ENCODE assay signal across 12 cellular contexts in the genomic region with DNA sequence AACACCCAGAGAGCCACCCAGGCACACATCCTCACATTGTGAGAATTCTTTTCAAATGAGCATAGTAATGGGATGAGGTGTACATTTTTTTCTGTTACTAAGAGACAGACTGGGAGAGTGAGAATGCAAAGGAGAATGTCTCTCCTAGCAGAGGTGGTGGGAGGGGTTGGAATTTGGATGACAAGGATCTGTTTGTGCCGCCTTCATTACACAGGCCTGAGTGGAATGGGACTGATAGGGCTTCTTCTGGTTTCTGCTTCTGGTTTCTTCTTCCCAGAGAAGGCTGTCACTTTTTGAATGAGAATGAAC. TPM values are rescaled to one million over a fixed set of nuclear protein-coding genes. Genes with fewer than 3 reads are reported as not detected.
DNase-seq lines count a peak whose midpoint lies in the region; ATAC-seq and TF ChIP-seq lines count a peak whose summit lies in the region.
"Had no signal": no experiment of that assay in that cellular context is flagged by ENCODE, and none has a peak within 500 bp of the region (broad histone marks: within the 10 kb centered on the region; RNA-seq: fewer than 3 reads in every experiment).

No MANE protein-coding gene starts in this region.

- H3K36me3 Mint-ChIP-seq in nephron (ENCODE audit: low read depth), result no peaks in the 10 kb centered on the region
- H3K36me3 Mint-ChIP-seq: activated naive CD8-positive, alpha-beta T cell treated with anti-CD3 and anti-CD28 coated beads for 36 hours had no signal

- dilution Hi-C loops in IMR-90 (cut with HindIII; ENCODE audit: low sequenced_read_pairs, unreplicated experiment), result no loop called here

- H3K4me1 Mint-ChIP-seq in nephron, result peaks cover 81% of the 10 kb centered on the region

- peak overlapping the region; percentile 99 for H3K4ac ChIP-seq in IMR-90 (ENCODE audit: low read depth, low read length)

- H4K5ac ChIP-seq in IMR-90 (ENCODE audit: low read depth, low read length), result peak overlapping the region; percentile 51; the same call in 1 of the 2 replicates

- H2BK120ac ChIP-seq in IMR-90 (ENCODE audit: low read depth, low read length), result peak overlapping the region; percentile 98

- peak overlapping the region; percentile 79; the same call in 1 of the 2 replicates for H3K18ac ChIP-seq in IMR-90 (ENCODE audit: low read depth, low read length)

- H4K20me1 ChIP-seq in IMR-90 (ENCODE audit: insufficient read depth, low read length), result no peaks in the 10 kb centered on the region

- peak; percentile 56 for ATAC-seq in IMR-90 (ENCODE audit: low read depth)
- no peak for ATAC-seq in GM18907 (IDR thresholded peaks at IDR 0.05; ENCODE audit: unreplicated experiment)

- H3K27ac ChIP-seq in AG04450 (ENCODE audit: low read depth, low read length), result peak overlapping the region; percentile 100
- H3K27ac ChIP-seq in IMR-90 (ENCODE audit: insufficient read depth, low read length), result peak overlapping the region; percentile 47
- peak overlapping the region in 36 of 59 donors; percentile 8 to 97 (median 94) for H3K27ac ChIP-seq in dorsolateral prefrontal cortex
- H3K27ac ChIP-seq: neutrophil had no signal

- peak overlapping the region; percentile 82 for H3K14ac ChIP-seq in IMR-90 (replicated peaks; ENCODE audit: low read depth, low read length)

- H3K56ac ChIP-seq in IMR-90 (ENCODE audit: extremely low read depth, insufficient read depth, low read length), result peak overlapping the region; percentile 93

- TF ChIP-seq CTCF in AG04450 (IDR thresholded peaks at IDR 0.05; ENCODE audit: low read depth, low read length) (no peak), IMR-90 (conservative IDR thresholded peaks at IDR 0.05; ENCODE audit: low read depth, low read length) (no peak), dorsolateral prefrontal cortex (IDR thresholded peaks at IDR 0.05 in 54 of 56, conservative IDR thresholded peaks at IDR 0.05 in 2 of 56; ENCODE audit: low read depth in 1 of 56, partially characterized antibody in 56 of 56) (no peak), nephron (IDR thresholded peaks at IDR 0.05; ENCODE audit: unreplicated experiment in 3 of 3) (no peak)

- H3K23ac ChIP-seq in IMR-90 (ENCODE audit: low read depth, low read length), result peak overlapping the region; percentile 99

- H2AK5ac ChIP-seq in IMR-90 (ENCODE audit: low read depth, low read length), result peak overlapping the region; percentile 83

- H3K79me1 ChIP-seq in IMR-90 (ENCODE audit: low read depth in 1 of 2, low read length in 2 of 2), result peaks cover 0 to 6% of the 10 kb centered on the region in 2 experiments; a peak in 2 of 4 replicates

- H3K9ac ChIP-seq in IMR-90 (ENCODE audit: low read depth, low read length), result no peak overlapping the region

- peak; percentile 16; the same call in 1 of the 2 replicates for TF ChIP-seq RAD21 in IMR-90 (IDR thresholded peaks at IDR 0.05; ENCODE audit: low read length)

- H4K8ac ChIP-seq in IMR-90 (ENCODE audit: low read depth in 2 of 2, low read length in 2 of 2), result peak overlapping the region; percentile 82 to 87

- peak overlapping the region; percentile 77; the same call in 1 of the 2 replicates for H3K4me2 ChIP-seq in IMR-90 (ENCODE audit: low read depth, low read length)

- H3K9me3 ChIP-seq in AG04450 (ENCODE audit: control insufficient read depth, insufficient read depth, low read length) (no peaks in the 10 kb centered on the region), IMR-90 (ENCODE audit: control insufficient read depth, insufficient read depth, low read length) (no peaks in the 10 kb centered on the region)
- H3K9me3 ChIP-seq: neutrophil had no signal

- peak overlapping the region; percentile 98 for H2BK20ac ChIP-seq in IMR-90 (ENCODE audit: low read depth, low read length)

- POLR2A ChIA-PET in AG04450 (lab: Yijun Ruan, JAX) (no interaction called here), IMR-90 (lab: Charles Lee; ENCODE audit: unreplicated experiment) (no interaction called here)

- CTCF ChIA-PET in AG04450 (lab: Charles Lee) (no interaction called here), IMR-90 (lab: Yijun Ruan, JAX) (no interaction called here)

- 0 out of 2 replicates have a peak, but pooled peaks have one; percentile 48 for TF ChIP-seq POLR2A in IMR-90 (IDR thresholded peaks at IDR 0.05; ENCODE audit: low read depth, low read length)

- H2AFZ ChIP-seq in IMR-90 (replicated peaks; ENCODE audit: low read length, poor library complexity), result peak overlapping the region; percentile 87

- H3K4me1 ChIP-seq in IMR-90 (ENCODE audit: control insufficient read depth, insufficient read depth, low read length), result peaks cover 30% of the 10 kb centered on the region

- no peak overlapping the region for H3K4me3 ChIP-seq in AG04450 (ENCODE audit: low read depth, low read length)
- H3K4me3 ChIP-seq in IMR-90 (ENCODE audit: insufficient read depth, low read depth, low read length), result no peak overlapping the region
- no peak overlapping the region for H3K4me3 ChIP-seq in dorsolateral prefrontal cortex

- H3K27me3 ChIP-seq in AG04450 (ENCODE audit: control insufficient read depth, insufficient read depth, low read length) (no peaks in the 10 kb centered on the region), IMR-90 (ENCODE audit: control insufficient read depth, insufficient read depth, low read length) (no peaks in the 10 kb centered on the region), dorsolateral prefrontal cortex (no peaks in the 10 kb centered on the region)

- H3K9me3 Mint-ChIP-seq in nephron, result peaks cover 2% of the 10 kb centered on the region
- H3K9me3 Mint-ChIP-seq: activated naive CD8-positive, alpha-beta T cell treated with anti-CD3 and anti-CD28 coated beads for 36 hours had no signal

- peak overlapping the region; percentile 9 to 40 (median 19) for H3K4me3 Mint-ChIP-seq in nephron
- H3K4me3 Mint-ChIP-seq: activated naive CD8-positive, alpha-beta T cell treated with anti-CD3 and anti-CD28 coated beads for 36 hours had no signal

- no TSS peak for BruUV-seq in IMR-90 (replicated peaks; lab: Mats Ljungman, UMichigan)

- H3K27me3 Mint-ChIP-seq in nephron (ENCODE audit: low read depth), result no peaks in the 10 kb centered on the region

- H2BK15ac ChIP-seq in IMR-90 (ENCODE audit: low read depth, low read length), result peak overlapping the region; percentile 30; the same call in 2 of the 3 replicates

- in situ Hi-C loops in IMR-90 (cut with MboI; ENCODE audit: low sequenced_read_pairs), result loop anchor here (5.0 kb wide), 1 partner anchor 72 kb away; no protein-coding TSS in a partner anchor

- intact Hi-C loops in IMR-90 (cut with micrococcal nuclease), result loop anchor here (1.0 to 10.0 kb wide), 6 partner anchors 56 to 520 kb away; a partner anchor contains a TSS
- intact Hi-C loops in dorsolateral prefrontal cortex (cut with DNase I), result loop anchor here in 1 of 2 donors (10.0 kb wide), 1 partner anchor 80 kb away; no protein-coding TSS in a partner anchor

- H2AK9ac ChIP-seq in IMR-90 (replicated peaks; ENCODE audit: low read depth, low read length, poor library complexity), result peak overlapping the region; percentile 99

- no peaks in the 10 kb centered on the region for H3K36me3 ChIP-seq in IMR-90 (ENCODE audit: control insufficient read depth, insufficient read depth, low read length)
- H3K36me3 ChIP-seq: neutrophil had no signal

- peak overlapping the region; percentile 99 for H4K91ac ChIP-seq in IMR-90 (ENCODE audit: insufficient read depth, low read depth, low read length)

- H3K9me1 ChIP-seq in IMR-90 (ENCODE audit: insufficient read depth, low read length), result peaks cover 19% of the 10 kb centered on the region

- peak; percentile 86 for DNase-seq in AG04450 (ENCODE audit: low read depth, low spot score)
- peak; percentile 96 for DNase-seq in IMR-90
- no peak for DNase-seq in dorsolateral prefrontal cortex
- DNase-seq in KG1 (lab: John Stamatoyannopoulos, UW), result no peak
- DNase-seq in stimulated activated CD4-positive, alpha-beta T cell treated with anti-CD3 and anti-CD28 coated beads, Interleukin-12 subunit alpha, Interleukin-12 subunit beta, amount 100 ng/mL, for 4 hours, result no peak
- no peak for DNase-seq in stimulated activated CD4-positive, alpha-beta T cell treated with anti-CD3 and anti-CD28 coated beads, Interleukin-2, amount 100 ng/mL, for 24 hours
- DNase-seq: activated naive CD8-positive, alpha-beta T cell treated with anti-CD3 and anti-CD28 coated beads for 36 hours; GF-D8 had no signal

- peak overlapping the region; percentile 99 to 100 (median 99) for H3K27ac Mint-ChIP-seq in nephron
- H3K27ac Mint-ChIP-seq: activated naive CD8-positive, alpha-beta T cell treated with anti-CD3 and anti-CD28 coated beads for 36 hours had no signal

- peak overlapping the region; percentile 100 for H2BK5ac ChIP-seq in IMR-90 (ENCODE audit: low read depth, low read length, poor library complexity, severe bottlenecking)

- no CpG with 5 or more reads among the region's 1 CpG for WGBS in IMR-90 (ENCODE audit: extremely low coverage in 2 of 2, insufficient read length in 1 of 2), 2 experiments

TF ChIP-seq in IMR-90, 13 proteins besides CTCF, POLR2A, EP300 and RAD21 (continues in another document):
- TF ChIP-seq MXI1 (IDR thresholded peaks at IDR 0.05; ENCODE audit: borderline replicate concordance, low read depth, low read length) (no peak), MAZ (IDR thresholded peaks at IDR 0.05; ENCODE audit: borderline replicate concordance, low read depth, low read length) (peak; percentile 18; the same call in 1 of the 2 replicates), RCOR1 (IDR thresholded peaks at IDR 0.05; ENCODE audit: insufficient replicate concordance, low read length) (peak; percentile 56), BHLHE40 (IDR thresholded peaks at IDR 0.05; ENCODE audit: low read depth, low read length) (peak; percentile 74), CHD1 (IDR thresholded peaks at IDR 0.05; ENCODE audit: low read depth, low read length) (no peak)
- TF ChIP-seq, protein P1, sequence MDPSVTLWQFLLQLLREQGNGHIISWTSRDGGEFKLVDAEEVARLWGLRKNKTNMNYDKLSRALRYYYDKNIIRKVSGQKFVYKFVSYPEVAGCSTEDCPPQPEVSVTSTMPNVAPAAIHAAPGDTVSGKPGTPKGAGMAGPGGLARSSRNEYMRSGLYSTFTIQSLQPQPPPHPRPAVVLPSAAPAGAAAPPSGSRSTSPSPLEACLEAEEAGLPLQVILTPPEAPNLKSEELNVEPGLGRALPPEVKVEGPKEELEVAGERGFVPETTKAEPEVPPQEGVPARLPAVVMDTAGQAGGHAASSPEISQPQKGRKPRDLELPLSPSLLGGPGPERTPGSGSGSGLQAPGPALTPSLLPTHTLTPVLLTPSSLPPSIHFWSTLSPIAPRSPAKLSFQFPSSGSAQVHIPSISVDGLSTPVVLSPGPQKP (IDR thresholded peaks at IDR 0.05; ENCODE audit: borderline replicate concordance, low read depth, low read length), result no peak

RNA-seq across cellular contexts. Expression of a gene that starts 55.3 kb away (rescaled TPM):
- polyA plus RNA-seq in AG04450 (2011; rRNA removed) (not detected in 2 replicates), IMR-90 (2012; rRNA removed) (not detected in 2 replicates)
- polyA minus RNA-seq in AG04450 (2011; rRNA and poly(A)+ RNA removed), result not detected in 2 replicates
- total RNA-seq in IMR-90 (2012; rRNA removed) (not detected in 2 replicates), dorsolateral prefrontal cortex (under 1 TPM in 1 of 120 experiments, not detected in 119; 0.52 TPM)
- polyA plus RNA-seq in IMR-90 (2012; cell fraction: cytosol; rRNA removed), result not detected in 2 replicates
- polyA plus RNA-seq in IMR-90 (2012; cell fraction: nucleus; rRNA removed; ENCODE audit: low replicate concordance), result not detected in 2 replicates
- total RNA-seq: activated naive CD8-positive, alpha-beta T cell treated with anti-CD3 and anti-CD28 coated beads for 36 hours; OCI-LY7 had no signal

Comparison
In these comparisons a context has a peak if more than half of its experiments do, and no peak if none do; other contexts are left out.
1. DNase-seq: peak in AG04450 (single experiment) and IMR-90 (single experiment); none in dorsolateral prefrontal cortex (0 of 10), KG1 (single experiment), stimulated activated CD4-positive, alpha-beta T cell treated with anti-CD3 and anti-CD28 coated beads, Interleukin-12 subunit alpha, Interleukin-12 subunit beta, amount 100 ng/mL, for 4 hours (single experiment) and stimulated activated CD4-positive, alpha-beta T cell treated with anti-CD3 and anti-CD28 coated beads, Interleukin-2, amount 100 ng/mL, for 24 hours (0 of 2).
2. H3K27ac ChIP-seq: peak in every context shown above with its lines; median percentile 100 in AG04450; 94 in dorsolateral prefrontal cortex; 47 in IMR-90.